In the genomic region with DNA sequence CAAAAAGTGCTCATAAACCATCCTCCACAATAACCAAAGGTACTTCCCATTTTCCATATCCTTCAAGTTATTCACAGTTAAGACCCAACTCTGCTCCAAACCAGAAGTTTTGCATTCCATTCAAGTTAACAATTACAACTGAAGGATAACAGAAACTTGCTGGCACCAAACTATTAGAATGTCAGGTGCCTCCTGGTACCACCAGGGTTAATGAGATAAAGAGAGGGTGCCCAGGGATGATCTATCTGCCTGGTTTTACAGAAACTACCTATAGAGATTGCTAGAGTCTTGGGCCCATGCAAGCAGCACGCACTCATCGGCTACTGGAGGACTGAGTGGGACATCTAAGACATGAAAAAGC, we compare ENCODE assay signal across 9 cellular contexts.
DNase-seq lines count a peak whose midpoint lies in the region; ATAC-seq and TF ChIP-seq lines count a peak whose summit lies in the region.
"Had no signal": no experiment of that assay in that cellular context is flagged by ENCODE, and none has a peak within 500 bp of the region (broad histone marks: within the 10 kb centered on the region; RNA-seq: fewer than 3 reads in every experiment).

No MANE protein-coding gene starts in this region.

- ATAC-seq in WTC11 = no peak
- ATAC-seq in HG02852 (IDR thresholded peaks at IDR 0.05; ENCODE audit: unreplicated experiment) = no peak

- no peaks in the 10 kb centered on the region for H3K27me3 Mint-ChIP-seq in WTC11 (ENCODE audit: low read depth)

- peaks cover 15% of the 10 kb centered on the region for H3K36me3 Mint-ChIP-seq in WTC11

- no peak overlapping the region for H3K9ac ChIP-seq in smooth muscle cell (ENCODE audit: low read depth)

- no peaks in the 10 kb centered on the region for H3K9me3 ChIP-seq in smooth muscle cell (replicated peaks; ENCODE audit: low read depth)

- no peaks in the 10 kb centered on the region for H3K79me2 ChIP-seq in smooth muscle cell (ENCODE audit: low read depth)

- H3K4me1 Mint-ChIP-seq in WTC11 = peaks cover 44% of the 10 kb centered on the region

- peak overlapping the region; percentile 53 for H3K27ac ChIP-seq in smooth muscle cell (ENCODE audit: low read depth)

- H3K4me3 ChIP-seq in kidney epithelial cell (ENCODE audit: low read depth, low read length) (peak overlapping the region; percentile 56), smooth muscle cell (peak overlapping the region; percentile 49)

- H4K20me1 ChIP-seq in smooth muscle cell (ENCODE audit: low read depth) = no peaks in the 10 kb centered on the region

- POLR2A ChIA-PET in WTC11 (lab: Charles Lee) (no interaction called here), HEK293T (lab: Yijun Ruan, JAX) (no interaction called here)

- peak overlapping the region; percentile 4 for H3K4me2 ChIP-seq in smooth muscle cell

- H3K27me3 ChIP-seq in kidney epithelial cell (ENCODE audit: control insufficient read depth, insufficient read depth, low read length) (no peaks in the 10 kb centered on the region), smooth muscle cell (ENCODE audit: low read depth) (no peaks in the 10 kb centered on the region)

- CTCF ChIA-PET in WTC11 (lab: Charles Lee) = interaction anchor here (1.2 to 1.4 kb wide), 2 partner anchors 36 to 198 kb away, joined by 3 to 4 read pairs; no protein-coding TSS in a partner anchor
- CTCF ChIA-PET in HEK293T (lab: Yijun Ruan, JAX) = no interaction called here

- DNase-seq in HT-29 (ENCODE audit: low spot score) (peak; percentile 86), WTC11 (ENCODE audit: low spot score) (no peak), kidney epithelial cell (ENCODE audit: low read depth) (peak; percentile 47), smooth muscle cell (lab: John Stamatoyannopoulos, UW; ENCODE audit: unreplicated experiment) (no peak), AML-193 (lab: John Stamatoyannopoulos, UW) (no peak), HEK293T (ENCODE audit: extremely low spot score) (no peak)
- no peak for DNase-seq in NK-92 treated with Interleukin-12 subunit alpha and Interleukin-12 subunit beta, amount 100 ng/mL, for 24 hours (lab: John Stamatoyannopoulos, UW)

- no peak overlapping the region for H3K4me3 Mint-ChIP-seq in WTC11
- H3K4me3 Mint-ChIP-seq: neural crest cell had no signal

- no peaks in the 10 kb centered on the region for H3F3A ChIP-seq in smooth muscle cell (ENCODE audit: low read depth)

- no peaks in the 10 kb centered on the region for H3K4me1 ChIP-seq in smooth muscle cell (ENCODE audit: low read depth)

- 0 out of 2 replicates have a peak overlapping the region, but pooled peaks have one; percentile 15 for H3K27ac Mint-ChIP-seq in WTC11

- WGBS in smooth muscle cell (ENCODE audit: low lambda C conversion rate) = 98% methylated on average over 2 of the region's 2 CpGs

- no peak overlapping the region for H2AFZ ChIP-seq in smooth muscle cell (ENCODE audit: low read depth)

- H3K36me3 ChIP-seq in kidney epithelial cell (ENCODE audit: control insufficient read depth, insufficient read depth, low read length) (no peaks in the 10 kb centered on the region), smooth muscle cell (ENCODE audit: low read depth) (no peaks in the 10 kb centered on the region)

- no peaks in the 10 kb centered on the region for H3K9me3 Mint-ChIP-seq in WTC11

- no peak for TF ChIP-seq CTCF in WTC11 (IDR thresholded peaks at IDR 0.05)
- TF ChIP-seq CTCF in kidney epithelial cell (IDR thresholded peaks at IDR 0.05; ENCODE audit: insufficient read depth, low read length, poor library complexity, severe bottlenecking) = no peak
- TF ChIP-seq CTCF in smooth muscle cell (IDR thresholded peaks at IDR 0.05; ENCODE audit: borderline replicate concordance, insufficient read depth, poor library complexity, severe bottlenecking) = no peak

TF ChIP-seq in WTC11, 78 proteins besides CTCF, POLR2A, EP300 and RAD21:
- no peak for TF ChIP-seq FOXJ3 (CRISPR knock-in tag; IDR thresholded peaks at IDR 0.05; ENCODE audit: borderline replicate concordance)

TF ChIP-seq in HEK293T, 16 proteins besides CTCF, POLR2A, EP300 and RAD21:
- TF ChIP-seq FOXA1 (IDR thresholded peaks at IDR 0.05) (no peak), NFRKB (IDR thresholded peaks at IDR 0.05) (no peak), ZNF384 (IDR thresholded peaks at IDR 0.05) (no peak), SUZ12 (IDR thresholded peaks at IDR 0.05) (no peak), LEF1 (IDR thresholded peaks at IDR 0.05; ENCODE audit: borderline replicate concordance) (no peak), SP1 (IDR thresholded peaks at IDR 0.05) (no peak), BHLHE40 (IDR thresholded peaks at IDR 0.05; ENCODE audit: borderline replicate concordance) (no peak), HDGF (IDR thresholded peaks at IDR 0.05; ENCODE audit: borderline replicate concordance) (no peak)
- TF ChIP-seq, protein P1, sequence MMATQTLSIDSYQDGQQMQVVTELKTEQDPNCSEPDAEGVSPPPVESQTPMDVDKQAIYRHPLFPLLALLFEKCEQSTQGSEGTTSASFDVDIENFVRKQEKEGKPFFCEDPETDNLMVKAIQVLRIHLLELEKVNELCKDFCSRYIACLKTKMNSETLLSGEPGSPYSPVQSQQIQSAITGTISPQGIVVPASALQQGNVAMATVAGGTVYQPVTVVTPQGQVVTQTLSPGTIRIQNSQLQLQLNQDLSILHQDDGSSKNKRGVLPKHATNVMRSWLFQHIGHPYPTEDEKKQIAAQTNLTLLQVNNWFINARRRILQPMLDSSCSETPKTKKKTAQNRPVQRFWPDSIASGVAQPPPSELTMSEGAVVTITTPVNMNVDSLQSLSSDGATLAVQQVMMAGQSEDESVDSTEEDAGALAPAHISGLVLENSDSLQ (IDR thresholded peaks at IDR 0.05) = no peak

Comparison
In these comparisons a context has a peak if more than half of its experiments do, and no peak if none do; other contexts are left out.
1. DNase-seq: peak in HT-29 (single experiment) and kidney epithelial cell (single experiment); none in WTC11 (single experiment), smooth muscle cell (single experiment), AML-193 (0 of 2), NK-92 treated with Interleukin-12 subunit alpha and Interleukin-12 subunit beta, amount 100 ng/mL, for 24 hours (single experiment) and HEK293T (single experiment).